In genomic region chr2:20534913-20535801, GRCh38 we compare ENCODE assay signal across 1 cellular context.
TF ChIP-seq lines count a peak whose summit lies in the region.

No MANE protein-coding gene starts in this region.

TF ChIP-seq in IMR-90, 13 proteins besides CTCF, POLR2A, EP300 and RAD21 (continued from another document):
- TF ChIP-seq FOS (IDR thresholded peaks at IDR 0.05; ENCODE audit: low read depth, low read length) (no peak), CEBPB (IDR thresholded peaks at IDR 0.05; ENCODE audit: low read depth, low read length) (no peak), BHLHE40 (IDR thresholded peaks at IDR 0.05; ENCODE audit: low read depth, low read length) (no peak), NFE2L2 (IDR thresholded peaks at IDR 0.05; ENCODE audit: low read depth, low read length) (no peak), MAZ (IDR thresholded peaks at IDR 0.05; ENCODE audit: borderline replicate concordance, low read depth, low read length) (no peak), RCOR1 (IDR thresholded peaks at IDR 0.05; ENCODE audit: insufficient replicate concordance, low read length) (no peak), ELK1 (IDR thresholded peaks at IDR 0.05; ENCODE audit: borderline replicate concordance, low read depth, low read length) (no peak), RFX5 (IDR thresholded peaks at IDR 0.05; ENCODE audit: low read depth, low read length) (no peak), USF2 (IDR thresholded peaks at IDR 0.05; ENCODE audit: low read depth, low read length) (no peak)
